Comparison of ENCODE assay signal across 8 cellular contexts in the genomic region with DNA sequence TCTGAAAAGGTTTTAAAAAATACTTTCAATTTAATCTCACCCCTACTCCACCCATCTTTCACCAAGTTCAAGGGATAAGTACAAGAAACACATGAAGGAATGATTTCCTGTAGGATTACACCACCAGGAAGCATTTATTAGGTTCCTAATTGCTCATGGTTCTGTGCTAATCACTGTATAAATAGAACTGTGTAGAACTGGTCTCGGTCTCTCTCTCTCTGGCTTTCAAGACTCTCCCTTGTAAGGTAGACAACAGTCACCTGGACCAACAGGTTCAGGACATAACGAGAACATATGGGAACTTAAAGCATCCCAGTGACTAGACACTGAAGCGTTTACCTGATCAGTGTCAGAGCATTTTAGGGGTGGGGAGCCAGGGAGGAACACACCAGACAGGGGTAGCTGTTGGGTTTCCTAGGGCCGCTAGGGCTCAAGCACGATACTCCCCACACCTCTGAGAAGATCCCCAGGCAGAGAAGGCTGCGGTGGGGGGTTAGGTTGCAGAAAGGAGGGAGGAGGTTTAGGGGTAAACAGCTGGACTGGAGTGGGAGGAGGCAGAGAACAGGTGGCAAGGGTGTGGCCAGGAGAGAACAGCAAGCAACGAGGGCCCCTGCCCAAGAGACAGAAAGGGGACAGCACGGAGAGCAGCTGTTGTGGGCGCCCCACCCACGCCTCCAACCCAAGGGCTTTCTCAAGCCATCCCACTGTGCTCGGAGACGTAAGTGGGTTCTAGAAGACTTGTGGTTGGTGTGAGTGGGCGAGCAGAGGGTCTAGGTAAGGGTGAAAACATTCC. TPM values are rescaled to one million over a fixed set of nuclear protein-coding genes. Genes with fewer than 3 reads are reported as not detected.
DNase-seq lines count a peak whose midpoint lies in the region; ATAC-seq and TF ChIP-seq lines count a peak whose summit lies in the region.
"Had no signal": no experiment of that assay in that cellular context is flagged by ENCODE, and none has a peak within 500 bp of the region (broad histone marks: within the 10 kb centered on the region; RNA-seq: fewer than 3 reads in every experiment).

No MANE protein-coding gene starts in this region.

- peaks cover 3% of the 10 kb centered on the region for H3K36me3 Mint-ChIP-seq in IgD-negative memory B cell

- TF ChIP-seq POLR2A in GM19099 (IDR thresholded peaks at IDR 0.05; ENCODE audit: extremely low read depth, insufficient read length, low read depth), result peak; percentile 51
- no peak for TF ChIP-seq POLR2A in transverse colon (IDR thresholded peaks at IDR 0.05)

- peak overlapping the region; percentile 86 to 94 (median 89) for H3K4me3 Mint-ChIP-seq in IgD-negative memory B cell

- H3K23ac ChIP-seq in mesendoderm (ENCODE audit: low read length), result no peak overlapping the region

- H2BK120ac ChIP-seq in mesendoderm (ENCODE audit: low read depth, low read length), result no peak overlapping the region

- H4K8ac ChIP-seq in mesendoderm (ENCODE audit: low read depth, low read length), result no peak overlapping the region

- H3K27me3 Mint-ChIP-seq in IgD-negative memory B cell, result peaks cover 3% of the 10 kb centered on the region

- H3K4me2 ChIP-seq in mesendoderm (ENCODE audit: low read length), result no peak overlapping the region

- no peak overlapping the region for H2AK5ac ChIP-seq in mesendoderm (ENCODE audit: low read length)

- peaks cover 43 to 66% (median 61%) of the 10 kb centered on the region in 3 donors for H3K4me1 Mint-ChIP-seq in IgD-negative memory B cell

- TF ChIP-seq EP300 in transverse colon (IDR thresholded peaks at IDR 0.05; ENCODE audit: low read depth), result no peak

- H2BK5ac ChIP-seq in mesendoderm (ENCODE audit: low read length), result no peak overlapping the region

- no peak overlapping the region for H3K4me3 ChIP-seq in transverse colon
- no peak overlapping the region for H3K4me3 ChIP-seq in mesendoderm (ENCODE audit: low read length)
- H3K4me3 ChIP-seq: lung had no signal

- H3K4me1 ChIP-seq in transverse colon, result no peaks in the 10 kb centered on the region
- H3K4me1 ChIP-seq in mesendoderm (ENCODE audit: control insufficient read depth, low read depth, low read length), result no peaks in the 10 kb centered on the region

- H3K27me3 ChIP-seq in transverse colon (no peaks in the 10 kb centered on the region), mesendoderm (ENCODE audit: insufficient read depth, low read length, poor library complexity) (no peaks in the 10 kb centered on the region)

- no peak overlapping the region for H3K4ac ChIP-seq in mesendoderm (ENCODE audit: low read depth, low read length)

- H3K79me2 ChIP-seq in mesendoderm (ENCODE audit: control insufficient read depth, insufficient read depth, low read length), result no peaks in the 10 kb centered on the region

- H3K27ac Mint-ChIP-seq in IgD-negative memory B cell, result peak overlapping the region; percentile 92 to 96 (median 93)

- DNase-seq in transverse colon (peak; percentile 75), iPS-NIHi7 (ENCODE audit: extremely low spot score) (no peak), NCI-H446 (lab: John Stamatoyannopoulos, UW) (no peak), mesendoderm (no peak)

- no peak overlapping the region for H2BK15ac ChIP-seq in mesendoderm (replicated peaks; ENCODE audit: low read depth)

- H3K9me3 Mint-ChIP-seq in IgD-negative memory B cell, result peaks cover 0 to 6% (median 5%) of the 10 kb centered on the region in 3 donors

- H4K5ac ChIP-seq in mesendoderm (ENCODE audit: low read length), result no peak overlapping the region

- in situ Hi-C loops in transverse colon (cut with MboI; ENCODE audit: low pct_ligation_motif_present in 1 of 4, low pct_unique_long_range_greater_than_20kb in 1 of 4, low sequenced_read_pairs in 3 of 4), result no loop called here

- H3K79me1 ChIP-seq in mesendoderm (ENCODE audit: low read length), result no peaks in the 10 kb centered on the region

- peak overlapping the region; percentile 21 to 58 (median 26) for H3K27ac ChIP-seq in transverse colon
- no peak overlapping the region for H3K27ac ChIP-seq in mesendoderm (ENCODE audit: low read depth, low read length)

- H3K36me3 ChIP-seq in transverse colon (no peaks in the 10 kb centered on the region), mesendoderm (ENCODE audit: control insufficient read depth, insufficient read depth, low read length) (no peaks in the 10 kb centered on the region)

- WGBS in transverse colon (ENCODE audit: low coverage in 1 of 2), 2 donors, result 79 to 81% methylated on average over 9 to 13 of the region's 13 CpGs
- no CpG with 5 or more reads among the region's 13 CpGs for WGBS in mesendoderm (ENCODE audit: extremely low coverage, insufficient coverage, low lambda C conversion rate)

- no peak overlapping the region for H3K56ac ChIP-seq in mesendoderm (ENCODE audit: low read length)

- peak; percentile 87 for ATAC-seq in HG02642 (IDR thresholded peaks at IDR 0.05; ENCODE audit: poor library complexity, unreplicated experiment)

- TF ChIP-seq CTCF in transverse colon (IDR thresholded peaks at IDR 0.05), result no peak

- intact Hi-C loops in transverse colon (cut with DNase I; ENCODE audit: low total_unique reads), result no loop called here

- no peaks in the 10 kb centered on the region for H3K9me3 ChIP-seq in transverse colon

- no peak overlapping the region for H3K9ac ChIP-seq in mesendoderm (ENCODE audit: low read length)

- H3K18ac ChIP-seq in mesendoderm (ENCODE audit: low read length), result no peak overlapping the region

RNA-seq across cellular contexts. Expression of a gene that starts 52.5 kb away (rescaled TPM):
- 39.3 TPM for polyA plus RNA-seq in IgD-negative memory B cell
- total RNA-seq in transverse colon, result 10 to 100 TPM; 17.3 to 45.8 (median 26.6) TPM
- 19.8 TPM for polyA plus RNA-seq in mesendoderm (2013, experiment 1 of 2)
- polyA plus RNA-seq in mesendoderm (2013, experiment 2 of 2), result 19.1 TPM
